8 cellular contexts compared by ENCODE assay signal in genomic region chr15:72722071-72722696, GRCh38. TPM values are rescaled to one million over a fixed set of nuclear protein-coding genes. Genes with fewer than 3 reads are reported as not detected.
A peak's percentile ranks its signal among the peaks of the same experiment; 100 is the strongest.
DNase-seq lines count a peak whose midpoint lies in the region; ATAC-seq, FAIRE-seq and TF ChIP-seq lines count a peak whose summit lies in the region.

No MANE protein-coding gene starts in this region.

- no peak overlapping the region for H3K4me2 ChIP-seq in endothelial cell of umbilical vein (ENCODE audit: insufficient read depth, low read length)

- dilution Hi-C loops in endothelial cell of umbilical vein (cut with MboI; ENCODE audit: extremely low pct_ligation_motif_present, low sequenced_read_pairs), result no loop called here

- no peak for ATAC-seq in naive B cell (ENCODE audit: low read depth in 2 of 2)
- ATAC-seq in GM21576 (IDR thresholded peaks at IDR 0.05; ENCODE audit: unreplicated experiment), result no peak

- H4K20me1 ChIP-seq in endothelial cell of umbilical vein (replicated peaks; ENCODE audit: control insufficient read depth, extremely low read depth, insufficient read depth, low read length), result no peaks in the 10 kb centered on the region

- peaks cover 16 to 17% of the 10 kb centered on the region in 2 donors for H3K36me3 Mint-ChIP-seq in naive B cell

- no peak overlapping the region for H3K27ac Mint-ChIP-seq in naive B cell

- H3K27me3 ChIP-seq in endothelial cell of umbilical vein (ENCODE audit: control insufficient read depth in 2 of 2, insufficient read depth in 2 of 2, low read length in 2 of 2), result no peaks in the 10 kb centered on the region

- peaks cover 0 to 3% of the 10 kb centered on the region in 2 experiments for H3K36me3 ChIP-seq in endothelial cell of umbilical vein (ENCODE audit: control insufficient read depth in 2 of 2, extremely low read depth in 1 of 2, insufficient read depth in 2 of 2, low read length in 2 of 2)

- peak; percentile 79 for TF ChIP-seq CTCF in AG09319 (IDR thresholded peaks at IDR 0.05; ENCODE audit: low read depth, low read length)
- TF ChIP-seq CTCF in endothelial cell of umbilical vein (IDR thresholded peaks at IDR 0.05; ENCODE audit: extremely low read depth in 1 of 2, insufficient read depth in 1 of 2, low read depth in 1 of 2, low read length in 2 of 2), result peak; percentile 74 to 77

- TF ChIP-seq POLR2A in H54 (IDR thresholded peaks at IDR 0.05; ENCODE audit: low read depth, low read length), result no peak
- TF ChIP-seq POLR2A in endothelial cell of umbilical vein (IDR thresholded peaks at IDR 0.05; ENCODE audit: low read depth, low read length), result no peak

- intact Hi-C loops in endothelial cell of umbilical vein (cut with micrococcal nuclease), result loop anchor here (1.0 to 5.0 kb wide), 3 partner anchors 60 to 551 kb away; partner anchors contain the start of gene ADPGK

- no peaks in the 10 kb centered on the region for H3K9me3 Mint-ChIP-seq in naive B cell

- H2AFZ ChIP-seq in endothelial cell of umbilical vein (ENCODE audit: low read depth, low read length), result no peak overlapping the region

- H3K9me3 ChIP-seq in endothelial cell of umbilical vein (replicated peaks; ENCODE audit: control insufficient read depth, insufficient read depth, low read length), result no peaks in the 10 kb centered on the region

- peaks cover 0 to 3% (median 0%) of the 10 kb centered on the region in 3 donors for H3K4me1 Mint-ChIP-seq in naive B cell

- H3K4me3 ChIP-seq in endothelial cell of umbilical vein (replicated peaks in 1 of 3; ENCODE audit: insufficient read depth in 1 of 3, low read depth in 1 of 3, low read length in 3 of 3), result no peak overlapping the region

- no TSS peak for BruUV-seq in endothelial cell of umbilical vein (replicated peaks; lab: Mats Ljungman, UMichigan)

- no peak overlapping the region for H3K9ac ChIP-seq in endothelial cell of umbilical vein (replicated peaks; ENCODE audit: extremely low read depth, insufficient read depth, low read length)

- FAIRE-seq in H54 (lab: Jason Lieb, UNC) (peak; percentile 81), endothelial cell of umbilical vein (lab: Jason Lieb, UNC) (peak; percentile 75)

- CTCF ChIA-PET in endothelial cell of umbilical vein (lab: Charles Lee), result interaction anchor here (0.6 to 3.5 kb wide), 58 partner anchors 9 to 558 kb away, joined by 3 to 106 read pairs (median 5); partner anchors contain the start of genes ADPGK, BBS4 and HIGD2B

- H3K9me1 ChIP-seq in endothelial cell of umbilical vein (replicated peaks; ENCODE audit: control insufficient read depth, extremely low read depth, insufficient read depth, low read length), result no peaks in the 10 kb centered on the region

- H3K4me3 Mint-ChIP-seq in naive B cell, result no peak overlapping the region

- H3K27ac ChIP-seq in endothelial cell of umbilical vein (ENCODE audit: insufficient read depth, low read depth, low read length), result no peak overlapping the region

- no peaks in the 10 kb centered on the region for H3K27me3 Mint-ChIP-seq in naive B cell

- no peaks in the 10 kb centered on the region for H3K79me2 ChIP-seq in endothelial cell of umbilical vein (ENCODE audit: control insufficient read depth, insufficient read depth, low read length)

- POLR2A ChIA-PET in endothelial cell of umbilical vein (lab: Charles Lee), result interaction anchor here (0.6 kb wide), 1 partner anchor 22 kb away, joined by 3 read pairs; no protein-coding TSS in a partner anchor

- DNase-seq in AG09319 (ENCODE audit: extremely low read depth, low read depth) (peak; percentile 51), H54 (ENCODE audit: insufficient read length, low spot score) (peak; percentile 6), NCI-H82 (lab: John Stamatoyannopoulos, UW) (peak; percentile 83), endothelial cell of umbilical vein (ENCODE audit: low read depth, low spot score) (peak; percentile 66), naive B cell (peak; percentile 30)
- peak; percentile 33 to 34 for DNase-seq in activated CD8-positive, alpha-beta memory T cell treated with anti-CD3 and anti-CD28 coated beads for 4 hours (ENCODE audit: low read depth in 2 of 2)
- DNase-seq in stimulated activated CD8-positive, alpha-beta memory T cell treated with anti-CD3 and anti-CD28 coated beads, Interleukin-7, amount 100 ng/mL, for 24 hours (ENCODE audit: low read depth), result peak; percentile 57

- no peaks in the 10 kb centered on the region for H3K4me1 ChIP-seq in endothelial cell of umbilical vein (ENCODE audit: control insufficient read depth, extremely low read depth, insufficient read depth, low read length)

TF ChIP-seq in endothelial cell of umbilical vein, 7 proteins besides CTCF, POLR2A, EP300 and RAD21:
- TF ChIP-seq MYC (IDR thresholded peaks at IDR 0.05; ENCODE audit: low read depth, low read length), result no peak
- TF ChIP-seq EZH2 (IDR thresholded peaks at IDR 0.05; ENCODE audit: borderline replicate concordance, low read depth, low read length, severe bottlenecking), result no peak
- no peak for TF ChIP-seq POLR2AphosphoS5 (IDR thresholded peaks at IDR 0.05; ENCODE audit: insufficient read depth, low read depth, low read length)
- TF ChIP-seq JUN (IDR thresholded peaks at IDR 0.05; ENCODE audit: borderline replicate concordance, insufficient read depth, insufficient read length, low read depth), result no peak
- TF ChIP-seq GATA2 (IDR thresholded peaks at IDR 0.05; ENCODE audit: insufficient read depth, insufficient read length, low read depth, low read length), result no peak
- no peak for TF ChIP-seq MAX (IDR thresholded peaks at IDR 0.05; ENCODE audit: insufficient read depth, insufficient read length)
- TF ChIP-seq FOS (IDR thresholded peaks at IDR 0.05; ENCODE audit: borderline replicate concordance, insufficient read depth, low read length), result no peak

RNA-seq across cellular contexts. Expression of gene BBS4, which starts 36.2 kb away (rescaled TPM):
- total RNA-seq in endothelial cell of umbilical vein, result 7.5 and 11.3 TPM in 2 replicates
- polyA plus RNA-seq in endothelial cell of umbilical vein (5.8 and 6.8 TPM in 2 replicates), naive B cell (ENCODE audit: low read depth in 6 of 6) (10 to 100 TPM; 11.4 to 14.9 (median 13.2) TPM)
- polyA plus RNA-seq in endothelial cell of umbilical vein (2011; cell fraction: cytosol; rRNA removed), result 7.6 and 7.9 TPM in 2 replicates
- polyA plus RNA-seq in endothelial cell of umbilical vein (2011; cell fraction: nucleus; rRNA removed), result 26.2 and 29.4 TPM in 2 replicates
- 6.9 and 10.7 TPM in 2 replicates for polyA plus RNA-seq in endothelial cell of umbilical vein (2012)
- polyA minus RNA-seq in endothelial cell of umbilical vein, result 16.0 TPM in 2 replicates
- polyA minus RNA-seq in endothelial cell of umbilical vein (2011; cell fraction: cytosol; rRNA and poly(A)+ RNA removed), result 5.4 TPM
- 14.5 and 21.5 TPM in 2 replicates for polyA minus RNA-seq in endothelial cell of umbilical vein (2011; cell fraction: nucleus; rRNA and poly(A)+ RNA removed)

RNA-seq across cellular contexts. Expression of gene HIGD2B, which starts 36.2 kb away (rescaled TPM):
- total RNA-seq in endothelial cell of umbilical vein, result not detected in 2 replicates
- not detected in 2 replicates for polyA plus RNA-seq in endothelial cell of umbilical vein
- not detected in 2 replicates for polyA plus RNA-seq in endothelial cell of umbilical vein (2011; cell fraction: cytosol; rRNA removed)
- polyA plus RNA-seq in endothelial cell of umbilical vein (2011; cell fraction: nucleus; rRNA removed), result not detected in 2 replicates
- polyA plus RNA-seq in endothelial cell of umbilical vein (2012), result not detected in 2 replicates
- polyA minus RNA-seq in endothelial cell of umbilical vein, result not detected in 2 replicates
- not detected for polyA minus RNA-seq in endothelial cell of umbilical vein (2011; cell fraction: cytosol; rRNA and poly(A)+ RNA removed)
- not detected in 2 replicates for polyA minus RNA-seq in endothelial cell of umbilical vein (2011; cell fraction: nucleus; rRNA and poly(A)+ RNA removed)
- under 1 TPM in 1 of 6 donors, not detected in 5; 0.27 TPM for polyA plus RNA-seq in naive B cell (ENCODE audit: low read depth in 6 of 6)

Comparison
In these comparisons a context has a peak if more than half of its experiments do, and no peak if none do; other contexts are left out.
1. DNase-seq: peak in every context shown above with its lines; median percentile 83 in NCI-H82; 66 in endothelial cell of umbilical vein; 57 in stimulated activated CD8-positive, alpha-beta memory T cell treated with anti-CD3 and anti-CD28 coated beads, Interleukin-7, amount 100 ng/mL, for 24 hours; 51 in AG09319; 34 in activated CD8-positive, alpha-beta memory T cell treated with anti-CD3 and anti-CD28 coated beads for 4 hours; 30 in naive B cell; 6 in H54.